In genomic region chr16:10664720-10665126, GRCh38 we compare ENCODE assay signal across 25 cellular contexts. TPM values are rescaled to one million over a fixed set of nuclear protein-coding genes. Genes with fewer than 3 reads are reported as not detected.
"Had no signal": no experiment of that assay in that cellular context is flagged by ENCODE, and none has a peak within 500 bp of the region (broad histone marks: within the 10 kb centered on the region; RNA-seq: fewer than 3 reads in every experiment).

No MANE protein-coding gene starts in this region.

- FAIRE-seq: keratinocyte, small intestine, urothelium cell line had no signal

- H3K9me3 ChIP-seq: colonic mucosa, gastrocnemius medialis, prostate gland, right atrium auricular region, thoracic aorta, tibial nerve, upper lobe of left lung had no signal

- H3K27me3 ChIP-seq: colonic mucosa, gastrocnemius medialis, right atrium auricular region, tibial nerve, upper lobe of left lung had no signal

- H3K36me3 ChIP-seq: colonic mucosa, gastrocnemius medialis, prostate gland, right atrium auricular region, thoracic aorta, tibial nerve, upper lobe of left lung had no signal

- H3K4me1 ChIP-seq: colonic mucosa, gastrocnemius medialis, prostate gland, right atrium auricular region had no signal

- H3K27ac ChIP-seq: colonic mucosa, epithelial cell of prostate, gastrocnemius medialis, prostate gland, right atrium auricular region, thoracic aorta, upper lobe of left lung had no signal

- ATAC-seq: esophagus mucosa; gastrocnemius medialis; naive thymus-derived CD4-positive, alpha-beta T cell had no signal

- H3K4me3 ChIP-seq: colonic mucosa, gastrocnemius medialis, lung, prostate gland, right atrium auricular region, thoracic aorta, tibial nerve, upper lobe of left lung had no signal

- DNase-seq: colonic mucosa; effector CD8-positive, alpha-beta T cell; endodermal cell; foreskin fibroblast; gastrocnemius medialis; head of caudate nucleus; naive thymus-derived CD4-positive, alpha-beta T cell; nucleus accumbens; small intestine; stimulated activated CD4-positive, alpha-beta T cell treated with anti-CD3 and anti-CD28 coated beads, Interleukin-15, amount 100 ng/mL, for 24 hours; stimulated activated CD4-positive, alpha-beta T cell treated with anti-CD3 and anti-CD28 coated beads, Interleukin-2, amount 100 ng/mL, for 48 hours; stimulated activated naive CD4-positive, alpha-beta T cell treated with Interleukin-2 at 50 U/mL for 16 hours; upper lobe of left lung had no signal

RNA-seq across cellular contexts. Expression of gene TEKT5, which starts 30.0 kb away (rescaled TPM):
- total RNA-seq: chondrocyte; esophagus mucosa; gastrocnemius medialis; mononuclear cell; naive thymus-derived CD4-positive, alpha-beta T cell; osteocyte; right atrium auricular region; thoracic aorta; tibial nerve had no signal
- polyA plus RNA-seq: keratinocyte had no signal
